ENCODE assay signal across 15 cellular contexts in the genomic region with DNA sequence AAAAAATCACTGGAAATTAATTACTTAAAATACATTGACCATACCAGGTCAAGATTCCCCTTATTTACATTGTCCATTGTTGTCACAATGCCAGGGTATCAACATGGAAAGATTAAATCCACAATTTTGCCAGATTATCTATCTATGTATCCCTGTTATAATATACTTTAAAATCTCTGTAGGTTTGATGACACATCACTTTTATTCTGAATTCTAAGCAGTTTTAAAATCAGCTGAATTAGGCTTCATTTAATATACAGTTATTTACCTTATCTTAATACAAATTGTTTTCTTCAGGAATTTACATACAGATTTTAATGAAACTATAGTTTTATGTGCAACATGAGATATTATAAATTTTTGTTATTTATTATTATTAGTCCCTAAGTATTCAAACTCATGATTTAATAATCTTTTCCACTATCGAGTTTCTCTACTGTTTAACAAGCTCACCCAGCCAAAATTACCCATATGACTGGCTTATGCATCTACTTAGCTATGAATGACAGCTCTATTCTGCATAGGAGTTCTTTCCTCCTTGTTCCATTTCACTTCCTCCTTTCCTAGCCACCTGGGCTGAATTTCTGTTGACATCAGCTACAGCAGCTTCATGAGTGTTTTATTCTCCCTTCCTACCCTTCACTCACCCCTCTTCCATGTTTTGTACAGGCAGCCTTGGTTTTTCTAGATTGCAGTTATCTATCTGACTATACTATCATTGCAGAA.
DNase-seq lines count a peak whose midpoint lies in the region; ATAC-seq lines count a peak whose summit lies in the region.
"Had no signal": no experiment of that assay in that cellular context is flagged by ENCODE, and none has a peak within 500 bp of the region (broad histone marks: within the 10 kb centered on the region; RNA-seq: fewer than 3 reads in every experiment).

No MANE protein-coding gene starts in this region.

- peak; percentile 28 for DNase-seq in NAMALWA (ENCODE audit: low spot score)
- DNase-seq in NCI-H69 (lab: John Stamatoyannopoulos, UW) = no peak
- no peak for DNase-seq in NCI-H2171 treated with DMSO at 0.1 percent for 48 hours (lab: John Stamatoyannopoulos, UW)
- DNase-seq: activated CD4-positive, alpha-beta T cell treated with anti-CD3 and anti-CD28 coated beads for 36 hours; BE2C; KBM-7; NCI-H1694 treated with DMSO at 0.1 percent for 48 hours; OCI-M1; SW 1271 had no signal

- ATAC-seq in GM18517 (IDR thresholded peaks at IDR 0.05; ENCODE audit: unreplicated experiment) (peak; percentile 73), GM19455 (IDR thresholded peaks at IDR 0.05; ENCODE audit: unreplicated experiment) (peak; percentile 51), HG02870 (IDR thresholded peaks at IDR 0.05; ENCODE audit: unreplicated experiment) (peak; percentile 81), HG03521 (IDR thresholded peaks at IDR 0.05; ENCODE audit: unreplicated experiment) (no peak), HG03439 (IDR thresholded peaks at IDR 0.05; ENCODE audit: unreplicated experiment) (no peak)
- ATAC-seq: activated CD4-positive, alpha-beta T cell treated with anti-CD3 and anti-CD28 coated beads for 36 hours; stimulated activated memory B cell treated with anti-CD40 and anti-IgM and Interleukin-4, amounts not matched to agents 10 μg/mL and 1 μg/mL and 100 μg/mL, for 72 hours had no signal

Comparison
In these comparisons a context has a peak if more than half of its experiments do, and no peak if none do; other contexts are left out.
1. ATAC-seq: peak in GM18517 (single experiment), GM19455 (single experiment) and HG02870 (single experiment); none in HG03521 (single experiment) and HG03439 (single experiment).